ENCODE assay signal across 9 cellular contexts in genomic region chr9:121587863-121588262, GRCh38.
"Had no signal": no experiment of that assay in that cellular context is flagged by ENCODE, and none has a peak within 500 bp of the region (broad histone marks: within the 10 kb centered on the region; RNA-seq: fewer than 3 reads in every experiment).

No MANE protein-coding gene starts in this region.

- DNase-seq: GM23248, GOT3, H9, HCEC 1CT, HFFc6 had no signal

- H3K27ac ChIP-seq: GM23248, HL-60 had no signal

- FAIRE-seq: H54, HepG2, K562 had no signal

- H3K4me3 ChIP-seq: GM23248, K562 had no signal

- ATAC-seq: HepG2, K562 had no signal

- H3K9ac ChIP-seq: GM23248 had no signal

- H2AFZ ChIP-seq: GM23248 had no signal
